12 cellular contexts compared by ENCODE assay signal in genomic region chr3:64463981-64464380, GRCh38.
"Had no signal": no experiment of that assay in that cellular context is flagged by ENCODE, and none has a peak within 500 bp of the region (broad histone marks: within the 10 kb centered on the region; RNA-seq: fewer than 3 reads in every experiment).

No MANE protein-coding gene starts in this region.

- H3K9me3 Mint-ChIP-seq: activated B cell treated with CpG ODN at 0.5 μM for 24 hours; activated CD8-positive, alpha-beta T cell treated with anti-CD3 and anti-CD28 coated beads for 36 hours; activated naive CD4-positive, alpha-beta T cell treated with anti-CD3 and anti-CD28 coated beads, Interleukin-2, amount 50 U/mL, for 24 hours; naive B cell; stimulated activated effector memory CD8-positive, alpha-beta T cell treated with anti-CD3 and anti-CD28 coated beads, Interleukin-12 subunit alpha, Interleukin-12 subunit beta, amount 100 ng/mL, for 72 hours; T-helper 2 cell treated with Interferon-gamma antibody and Interleukin-4, amounts not matched to agents 5 μg/mL and 100 μg/mL, for 36 hours had no signal

- H3K4me1 Mint-ChIP-seq: activated B cell treated with CpG ODN at 0.5 μM for 24 hours had no signal

- DNase-seq: activated B cell treated with CpG ODN at 0.5 μM for 24 hours; activated effector memory CD4-positive, alpha-beta T cell treated with anti-CD3 and anti-CD28 coated beads, Interleukin-2, amount 50 U/mL, for 16 hours; cortex of kidney; effector CD4-positive, alpha-beta T cell; esophagus squamous epithelium; naive B cell; stimulated activated CD4-positive, alpha-beta T cell treated with anti-CD3 and anti-CD28 coated beads, Interleukin-12 subunit alpha, Interleukin-12 subunit beta, amount 100 ng/mL, for 4 hours had no signal

- H3K4me3 Mint-ChIP-seq: activated B cell treated with CpG ODN at 0.5 μM for 24 hours; activated CD8-positive, alpha-beta T cell treated with anti-CD3 and anti-CD28 coated beads for 36 hours; activated naive CD4-positive, alpha-beta T cell treated with anti-CD3 and anti-CD28 coated beads, Interleukin-2, amount 50 U/mL, for 24 hours; brain; naive B cell; stimulated activated effector memory CD8-positive, alpha-beta T cell treated with anti-CD3 and anti-CD28 coated beads, Interleukin-12 subunit alpha, Interleukin-12 subunit beta, amount 100 ng/mL, for 72 hours; T-helper 2 cell treated with Interferon-gamma antibody and Interleukin-4, amounts not matched to agents 5 μg/mL and 100 μg/mL, for 36 hours had no signal

- H3K36me3 Mint-ChIP-seq: activated naive CD4-positive, alpha-beta T cell treated with anti-CD3 and anti-CD28 coated beads, Interleukin-2, amount 50 U/mL, for 24 hours; brain; naive B cell; stimulated activated effector memory CD8-positive, alpha-beta T cell treated with anti-CD3 and anti-CD28 coated beads, Interleukin-12 subunit alpha, Interleukin-12 subunit beta, amount 100 ng/mL, for 72 hours had no signal

- H3K27ac Mint-ChIP-seq: activated B cell treated with CpG ODN at 0.5 μM for 24 hours; activated CD8-positive, alpha-beta T cell treated with anti-CD3 and anti-CD28 coated beads for 36 hours; activated naive CD4-positive, alpha-beta T cell treated with anti-CD3 and anti-CD28 coated beads, Interleukin-2, amount 50 U/mL, for 24 hours; naive B cell; stimulated activated effector memory CD8-positive, alpha-beta T cell treated with anti-CD3 and anti-CD28 coated beads, Interleukin-12 subunit alpha, Interleukin-12 subunit beta, amount 100 ng/mL, for 72 hours; T-helper 2 cell treated with Interferon-gamma antibody and Interleukin-4, amounts not matched to agents 5 μg/mL and 100 μg/mL, for 36 hours had no signal
